33 cellular contexts compared by ENCODE assay signal in the genomic region with DNA sequence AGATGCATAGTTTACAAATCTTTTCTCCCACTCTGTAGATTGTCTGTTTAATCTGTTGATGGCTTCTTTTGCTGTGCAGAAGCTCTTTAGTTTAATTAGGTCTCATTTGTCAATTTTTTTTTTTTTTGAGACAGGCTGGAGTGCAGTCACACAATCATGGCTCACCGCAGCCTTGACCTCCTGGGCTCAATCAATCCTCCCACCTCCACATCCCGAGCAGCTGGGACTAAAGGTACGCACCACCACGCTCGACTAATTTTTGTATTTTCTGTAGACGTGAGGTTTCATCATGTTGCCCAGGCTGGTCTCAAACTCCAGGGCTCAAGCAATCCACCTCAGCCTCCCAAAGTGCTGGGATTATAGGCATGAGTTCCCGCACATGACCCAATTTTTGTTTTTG.
"Had no signal": no experiment of that assay in that cellular context is flagged by ENCODE, and none has a peak within 500 bp of the region (broad histone marks: within the 10 kb centered on the region; RNA-seq: fewer than 3 reads in every experiment).

No MANE protein-coding gene starts in this region.

- H3K36me3 ChIP-seq: MG63 had no signal

- H3K27me3 ChIP-seq: MG63 had no signal

- H3K4me3 ChIP-seq: MG63 had no signal

- DNase-seq: Karpas-422, Kasumi-1, KG1, MG63, MM.1S, MV-4-11, NCI-H1048, NCI-H1092, NCI-H1092 treated with DMSO at 0.1 percent for 48 hours, NCI-H1105, NCI-H1105 treated with DMSO at 0.1 percent for 48 hours, NCI-H1417, NCI-H1417 treated with DMSO at 0.1 percent for 48 hours, NCI-H1436, NCI-H1436 treated with DMSO at 0.1 percent for 48 hours, NCI-H146, NCI-H1694, NCI-H1694 treated with DMSO at 0.1 percent for 48 hours, NCI-H187, NCI-H187 treated with DMSO at 0.1 percent for 48 hours, NCI-H1930, NCI-H2029, NCI-H2029 treated with DMSO at 0.1 percent for 48 hours, NCI-H2081, NCI-H2081 treated with DMSO at 0.1 percent for 48 hours, NCI-H2107, NCI-H2171, NCI-H2171 treated with DMSO at 0.1 percent for 48 hours, NCI-H2227 treated with DMSO at 0.1 percent for 48 hours, NCI-H226, NCI-H345, NCI-H446, NCI-H446 treated with DMSO at 0.1 percent for 48 hours had no signal
